ENCODE assay signal across 1 cellular context in the genomic region with DNA sequence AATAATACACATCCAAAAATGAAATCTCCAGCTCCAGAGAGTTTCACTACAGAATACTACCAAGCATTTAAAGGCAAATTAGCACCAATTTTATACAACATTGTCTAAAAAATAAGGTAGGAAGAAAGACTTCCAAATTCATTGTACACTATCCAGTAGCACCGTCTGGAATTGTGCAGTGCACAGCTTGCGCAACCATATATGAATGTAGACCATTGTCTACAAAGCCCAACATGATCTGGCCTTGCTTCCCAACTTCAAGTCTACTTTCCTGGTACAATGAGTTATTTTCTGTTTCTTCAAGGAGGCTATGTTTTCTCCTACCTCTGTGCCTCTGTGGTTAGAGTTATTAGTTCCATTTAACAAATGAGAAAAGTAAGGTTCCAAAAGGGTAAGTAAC.
TF ChIP-seq lines count a peak whose summit lies in the region.

No MANE protein-coding gene starts in this region.

TF ChIP-seq in IMR-90, 13 proteins besides CTCF, POLR2A, EP300 and RAD21 (continued from another document):
- TF ChIP-seq MAZ (IDR thresholded peaks at IDR 0.05; ENCODE audit: borderline replicate concordance, low read depth, low read length): no peak
